8 cellular contexts compared by ENCODE assay signal in the genomic region with DNA sequence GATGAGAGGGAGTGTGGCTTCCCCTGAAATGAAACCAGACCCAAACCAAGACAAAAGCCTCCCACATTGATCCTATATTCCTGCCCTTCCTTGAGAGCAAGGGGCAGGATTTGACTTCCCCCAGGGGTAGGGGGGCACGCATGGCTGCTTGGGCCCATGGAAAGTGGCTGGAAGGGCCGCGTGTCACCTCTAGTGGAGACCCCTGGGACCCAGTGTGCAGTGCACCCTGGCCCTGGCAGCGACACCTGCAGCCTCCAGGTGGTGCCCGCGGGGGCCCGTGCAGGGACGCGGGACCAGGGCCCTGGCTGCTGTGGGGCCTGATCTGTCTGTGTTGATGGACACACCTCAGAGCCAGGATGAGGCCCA. TPM values are rescaled to one million over a fixed set of nuclear protein-coding genes. Genes with fewer than 3 reads are reported as not detected.
A peak's percentile ranks its signal among the peaks of the same experiment; 100 is the strongest.
DNase-seq lines count a peak whose midpoint lies in the region; ATAC-seq and TF ChIP-seq lines count a peak whose summit lies in the region.

No MANE protein-coding gene starts in this region.

- H3K36me3 ChIP-seq in HCT116 (ENCODE audit: control insufficient read depth in 1 of 2, insufficient read depth in 2 of 2, low read length in 2 of 2) (no peaks in the 10 kb centered on the region), esophagus muscularis mucosa (no peaks in the 10 kb centered on the region)

- H3K9me3 Mint-ChIP-seq in stimulated activated memory B cell treated with anti-CD40 and anti-IgM and Interleukin-4, amounts not matched to agents 10 μg/mL and 1 μg/mL and 100 μg/mL, for 72 hours, result no peaks in the 10 kb centered on the region
- H3K9me3 Mint-ChIP-seq in type B pancreatic cell, result no peaks in the 10 kb centered on the region

- TF ChIP-seq POLR2A in GM18505 (IDR thresholded peaks at IDR 0.05; ENCODE audit: borderline replicate concordance, extremely low read depth, insufficient read depth, insufficient read length) (no peak), HCT116 (IDR thresholded peaks at IDR 0.05; ENCODE audit: borderline replicate concordance, extremely low read depth, insufficient read depth, insufficient read length) (no peak), esophagus muscularis mucosa (IDR thresholded peaks at IDR 0.05; ENCODE audit: low read depth) (no peak)

- H3K4me3 ChIP-seq in HCT116 (replicated peaks in 1 of 2; ENCODE audit: low read depth in 1 of 2, low read length in 2 of 2), result peak overlapping the region; percentile 39 to 50
- H3K4me3 ChIP-seq in esophagus muscularis mucosa, result peak overlapping the region in 1 of 4 donors; percentile 21

- peaks cover 43% of the 10 kb centered on the region for H3K4me1 Mint-ChIP-seq in stimulated activated memory B cell treated with anti-CD40 and anti-IgM and Interleukin-4, amounts not matched to agents 10 μg/mL and 1 μg/mL and 100 μg/mL, for 72 hours
- peaks cover 15% of the 10 kb centered on the region for H3K4me1 Mint-ChIP-seq in type B pancreatic cell (ENCODE audit: unreplicated experiment)

- RAD21 ChIA-PET in HCT116 (lab: Charles Lee; ENCODE audit: low non-redundant PET in 1 of 2, low total read pairs in 2 of 2, uncharacterized antibody in 2 of 2, unreplicated experiment in 2 of 2), result interaction anchor here in 1 of 2 experiments (1.3 kb wide), 1 partner anchor 19 kb away, joined by 4 read pairs; no protein-coding TSS in a partner anchor

- 89% methylated on average over 4 of the region's 9 CpGs for WGBS in esophagus muscularis mucosa

- ATAC-seq in GM18505 (IDR thresholded peaks at IDR 0.05; ENCODE audit: unreplicated experiment) (peak; percentile 37), HCT116 (peak; percentile 71)
- ATAC-seq in stimulated activated memory B cell treated with anti-CD40 and anti-IgM and Interleukin-4, amounts not matched to agents 10 μg/mL and 1 μg/mL and 100 μg/mL, for 72 hours, result peak; percentile 82

- H3K36me3 Mint-ChIP-seq in stimulated activated memory B cell treated with anti-CD40 and anti-IgM and Interleukin-4, amounts not matched to agents 10 μg/mL and 1 μg/mL and 100 μg/mL, for 72 hours, result no peaks in the 10 kb centered on the region
- H3K36me3 Mint-ChIP-seq in type B pancreatic cell, result no peaks in the 10 kb centered on the region

- no peaks in the 10 kb centered on the region for H3K9me2 ChIP-seq in HCT116 (ENCODE audit: insufficient read depth)

- peak overlapping the region; percentile 74 for H3K9ac ChIP-seq in HCT116 (ENCODE audit: low read length)

- H3K4me1 ChIP-seq in HCT116 (ENCODE audit: control insufficient read depth in 1 of 2, insufficient read depth in 2 of 2, low read length in 2 of 2) (peaks cover 49 to 54% of the 10 kb centered on the region in 2 experiments), esophagus muscularis mucosa (peaks cover 43 to 51% (median 48%) of the 10 kb centered on the region in 4 donors)

- TF ChIP-seq RAD21 in HCT116 (IDR thresholded peaks at IDR 0.05; ENCODE audit: low read depth), result no peak

- no peaks in the 10 kb centered on the region for H4K20me1 ChIP-seq in HCT116 (ENCODE audit: insufficient read depth)

- no peaks in the 10 kb centered on the region for H3K79me2 ChIP-seq in HCT116 (ENCODE audit: insufficient read depth, low read length)

- CTCF ChIA-PET in HCT116 (lab: Charles Lee), result interaction anchor here (1.1 to 1.4 kb wide), 4 partner anchors 48 to 214 kb away, joined by 3 to 9 read pairs (median 4); no protein-coding TSS in a partner anchor

- H3K27ac ChIP-seq in HCT116 (ENCODE audit: low read depth, low read length), result peak overlapping the region; percentile 100
- H3K27ac ChIP-seq in esophagus muscularis mucosa (replicated peaks in 1 of 4), result peak overlapping the region; percentile 85 to 88 (median 87)

- POLR2A ChIA-PET in HCT116 (lab: Charles Lee), result interaction anchor here (0.9 to 1.4 kb wide), 6 partner anchors 9 to 170 kb away, joined by 3 to 4 read pairs (median 3); partner anchors contain the start of gene SLCO4A1

- TSS peak; percentile 84 for BruUV-seq in HCT116 (replicated peaks; lab: Mats Ljungman, UMichigan)

- H3K27me3 ChIP-seq in HCT116 (ENCODE audit: insufficient read depth, low read length), result no peaks in the 10 kb centered on the region
- peaks cover 0 to 15% (median 0%) of the 10 kb centered on the region in 4 donors for H3K27me3 ChIP-seq in esophagus muscularis mucosa

- H3K4me2 ChIP-seq in HCT116 (ENCODE audit: low read length), result peak overlapping the region; percentile 78

- peak overlapping the region; percentile 74 for H3K4me3 Mint-ChIP-seq in stimulated activated memory B cell treated with anti-CD40 and anti-IgM and Interleukin-4, amounts not matched to agents 10 μg/mL and 1 μg/mL and 100 μg/mL, for 72 hours
- H3K4me3 Mint-ChIP-seq in type B pancreatic cell, result no peak overlapping the region

- intact Hi-C loops in HCT116 (cut with micrococcal nuclease), result loop anchor here (1.0 kb wide), 1 partner anchor 167 kb away; no protein-coding TSS in a partner anchor
- intact Hi-C loops in esophagus muscularis mucosa (cut with DNase I), result no loop called here

- no peak for DNase-seq in HCT116 (ENCODE audit: low read depth, low spot score)
- DNase-seq in NAMALWA (ENCODE audit: low spot score), result peak; percentile 87
- DNase-seq in esophagus muscularis mucosa (ENCODE audit: extremely low spot score), result no peak
- no peak for DNase-seq in HK-2 (ENCODE audit: unreplicated experiment)
- no peak for DNase-seq in MV-4-11 (lab: John Stamatoyannopoulos, UW)
- DNase-seq in type B pancreatic cell (ENCODE audit: extremely low spot score, unreplicated experiment), result no peak

- no peaks in the 10 kb centered on the region for H3K27me3 Mint-ChIP-seq in stimulated activated memory B cell treated with anti-CD40 and anti-IgM and Interleukin-4, amounts not matched to agents 10 μg/mL and 1 μg/mL and 100 μg/mL, for 72 hours
- peaks cover 4% of the 10 kb centered on the region for H3K27me3 Mint-ChIP-seq in type B pancreatic cell

- H2AFZ ChIP-seq in HCT116 (ENCODE audit: low read depth, low read length, poor library complexity, severe bottlenecking), result no peak overlapping the region

- TF ChIP-seq CTCF in HCT116 (IDR thresholded peaks at IDR 0.05 in 2 of 3, conservative IDR thresholded peaks at IDR 0.05 in 1 of 3; ENCODE audit: borderline replicate concordance in 1 of 3, insufficient read depth in 1 of 3, low read depth in 2 of 3, low read length in 2 of 3) (peak in 2 of 3 experiments; percentile 46 to 60; a peak in 4 of 6 replicates), esophagus muscularis mucosa (IDR thresholded peaks at IDR 0.05) (no peak), type B pancreatic cell (conservative IDR thresholded peaks at IDR 0.05) (no peak)

- no peak for TF ChIP-seq EP300 in esophagus muscularis mucosa (IDR thresholded peaks at IDR 0.05)

- peak overlapping the region; percentile 97 for H3K27ac Mint-ChIP-seq in stimulated activated memory B cell treated with anti-CD40 and anti-IgM and Interleukin-4, amounts not matched to agents 10 μg/mL and 1 μg/mL and 100 μg/mL, for 72 hours
- H3K27ac Mint-ChIP-seq in type B pancreatic cell, result no peak overlapping the region

- H3K9me3 ChIP-seq in HCT116 (ENCODE audit: control insufficient read depth in 1 of 2, insufficient read depth in 1 of 2, low read depth in 1 of 2, low read length in 2 of 2), result no peaks in the 10 kb centered on the region
- H3K9me3 ChIP-seq in esophagus muscularis mucosa, result no peaks in the 10 kb centered on the region

TF ChIP-seq in HCT116, 20 proteins besides CTCF, POLR2A, EP300 and RAD21:
- TF ChIP-seq SP1 (IDR thresholded peaks at IDR 0.05; ENCODE audit: low read depth), result no peak

RNA-seq across cellular contexts. Expression of gene SLCO4A1, which starts 18.0 kb away (rescaled TPM):
- total RNA-seq in HCT116 (2021; ENCODE audit: unreplicated experiment), result 107 TPM
- 119 and 125 TPM in 2 replicates for polyA plus RNA-seq in HCT116 (2012)
- total RNA-seq in esophagus muscularis mucosa, result 10 to 100 TPM in 3 of 4 donors, 1 to 10 TPM in 1; 10.0 to 42.4 (median 30.1) TPM
- total RNA-seq in type B pancreatic cell (ENCODE audit: low replicate concordance), result 2.6 and 5.3 TPM in 2 replicates

Comparison
In these comparisons a context has a peak if more than half of its experiments do, and no peak if none do; other contexts are left out.
1. CTCF ChIP-seq: peak in HCT116 (2 of 3); none in esophagus muscularis mucosa (0 of 3) and type B pancreatic cell (single experiment).
2. Peak in every context shown above with its lines, with median percentiles within 50 percentile points of each other: ATAC-seq.